In the genomic region with DNA sequence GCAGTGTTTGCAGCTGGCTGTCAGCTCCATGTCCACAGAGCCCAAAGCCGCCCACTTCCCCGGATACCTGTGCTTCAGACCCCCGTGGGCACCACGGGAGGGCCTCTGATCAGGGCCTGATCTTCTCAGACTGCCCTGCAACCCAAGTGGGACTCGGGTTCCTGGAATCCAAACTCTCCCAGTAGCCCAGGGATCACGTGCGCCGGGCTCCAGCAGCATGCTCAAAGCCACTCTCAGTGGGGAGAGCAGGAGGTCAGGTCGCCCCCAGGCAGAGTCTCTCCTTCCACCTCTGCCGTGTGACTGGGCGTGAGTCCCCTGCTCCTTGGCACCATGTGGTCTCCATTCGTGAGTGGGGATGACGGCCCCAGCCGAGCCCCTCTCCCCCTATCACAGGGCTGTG, we compare ENCODE assay signal across 20 cellular contexts. TPM values are rescaled to one million over a fixed set of nuclear protein-coding genes. Genes with fewer than 3 reads are reported as not detected.
A peak's percentile ranks its signal among the peaks of the same experiment; 100 is the strongest.
DNase-seq lines count a peak whose midpoint lies in the region; ATAC-seq lines count a peak whose summit lies in the region.
"Had no signal": no experiment of that assay in that cellular context is flagged by ENCODE, and none has a peak within 500 bp of the region (broad histone marks: within the 10 kb centered on the region; RNA-seq: fewer than 3 reads in every experiment).

No MANE protein-coding gene starts in this region.

- H3K4me1 Mint-ChIP-seq in central memory CD8-positive, alpha-beta T cell: no peaks in the 10 kb centered on the region
- H3K4me1 Mint-ChIP-seq: CD14-positive monocyte had no signal

- no peak overlapping the region for H2BK5ac ChIP-seq in neuronal stem cell (ENCODE audit: low read length)

- H3K4ac ChIP-seq in neuronal stem cell (ENCODE audit: low read length): no peak overlapping the region

- H3K27ac Mint-ChIP-seq in central memory CD8-positive, alpha-beta T cell (ENCODE audit: low read depth): peak overlapping the region; percentile 61
- H3K27ac Mint-ChIP-seq: CD14-positive monocyte; CD8-positive, alpha-beta T cell; GM23338 had no signal

- no peaks in the 10 kb centered on the region for H3K36me3 ChIP-seq in neuronal stem cell (replicated peaks in 1 of 2; ENCODE audit: control insufficient read depth in 2 of 2, insufficient read depth in 2 of 2, low read length in 2 of 2)

- H3K4me1 ChIP-seq in right cardiac atrium (ENCODE audit: control insufficient read depth, insufficient read depth, low read length) (no peaks in the 10 kb centered on the region), neuronal stem cell (ENCODE audit: control insufficient read depth in 2 of 2, insufficient read depth in 1 of 2, low read depth in 1 of 2, low read length in 2 of 2) (peaks cover 4 to 5% of the 10 kb centered on the region in 2 donors)

- peak overlapping the region; percentile 83 for H2AK5ac ChIP-seq in neuronal stem cell (ENCODE audit: low read depth, low read length)

- no peak overlapping the region for H3K27ac ChIP-seq in right cardiac atrium (ENCODE audit: low read length)
- no peak overlapping the region for H3K27ac ChIP-seq in neuronal stem cell (replicated peaks; ENCODE audit: low read length)
- H3K27ac ChIP-seq: BLaER1 had no signal

- no peak overlapping the region for H3K9ac ChIP-seq in neuronal stem cell (ENCODE audit: low read depth, low read length, poor library complexity)
- H3K9ac ChIP-seq: BLaER1 had no signal

- H3K18ac ChIP-seq in neuronal stem cell (ENCODE audit: low read length): peak overlapping the region; percentile 38

- no peaks in the 10 kb centered on the region for H3K27me3 ChIP-seq in right cardiac atrium (ENCODE audit: control insufficient read depth, insufficient read depth)
- no peaks in the 10 kb centered on the region for H3K27me3 ChIP-seq in neuronal stem cell (ENCODE audit: control insufficient read depth in 3 of 3, insufficient read depth in 3 of 3, low read depth in 1 of 3, low read length in 3 of 3)
- H3K27me3 ChIP-seq: BLaER1 had no signal

- H3K9me3 ChIP-seq in right cardiac atrium (ENCODE audit: control insufficient read depth, low read length) (no peaks in the 10 kb centered on the region), neuronal stem cell (replicated peaks in 1 of 2; ENCODE audit: control insufficient read depth in 2 of 2, insufficient read depth in 1 of 2, low read depth in 1 of 2, low read length in 2 of 2) (no peaks in the 10 kb centered on the region)

- no peak overlapping the region for H2BK12ac ChIP-seq in neuronal stem cell (ENCODE audit: low read length)

- no peak overlapping the region for H3K4me2 ChIP-seq in neuronal stem cell (ENCODE audit: insufficient read depth, low read length, poor library complexity, severe bottlenecking)
- H3K4me2 ChIP-seq: BLaER1, GM23338 had no signal

- H3K4me3 Mint-ChIP-seq in central memory CD8-positive, alpha-beta T cell: no peak overlapping the region
- H3K4me3 Mint-ChIP-seq: CD14-positive monocyte; CD8-positive, alpha-beta T cell; GM23338 had no signal

- DNase-seq in right cardiac atrium (peak in 2 of 3 donors; percentile 39), Right ventricle myocardium superior (no peak), neuronal stem cell (ENCODE audit: low spot score) (no peak), mucosa of gallbladder (ENCODE audit: low spot score) (no peak)
- DNase-seq in central memory CD8-positive, alpha-beta T cell (ENCODE audit: low spot score in 2 of 2): no peak
- DNase-seq: 8988T; Calu3; CD8-positive, alpha-beta T cell; DMS79 treated with DMSO at 0.1 percent for 48 hours; H7; IMR-90 had no signal

- no peak overlapping the region for H2AFZ ChIP-seq in neuronal stem cell (ENCODE audit: low read length)
- H2AFZ ChIP-seq: GM23338 had no signal

- H3K23ac ChIP-seq in neuronal stem cell (ENCODE audit: low read depth, low read length, poor library complexity): no peak overlapping the region

- peaks cover 4% of the 10 kb centered on the region for H3K36me3 Mint-ChIP-seq in central memory CD8-positive, alpha-beta T cell (ENCODE audit: insufficient read depth)
- H3K36me3 Mint-ChIP-seq: CD14-positive monocyte had no signal

- H4K8ac ChIP-seq in neuronal stem cell (ENCODE audit: low read depth, low read length): no peak overlapping the region

- H3K4me3 ChIP-seq in right cardiac atrium (ENCODE audit: low read length) (no peak overlapping the region), neuronal stem cell (ENCODE audit: low read length in 2 of 2) (no peak overlapping the region)
- H3K4me3 ChIP-seq: BLaER1, GM12878, GM23338 had no signal

- intact Hi-C loops in right cardiac atrium (cut with DNase I): no loop called here
- intact Hi-C loops in Right ventricle myocardium superior (cut with DNase I): no loop called here

- H2BK120ac ChIP-seq in neuronal stem cell (ENCODE audit: low read depth, low read length): no peak overlapping the region

- no peak overlapping the region for H3K14ac ChIP-seq in neuronal stem cell (ENCODE audit: low read length)

- H3K9me3 Mint-ChIP-seq in central memory CD8-positive, alpha-beta T cell: no peaks in the 10 kb centered on the region
- H3K9me3 Mint-ChIP-seq: CD8-positive, alpha-beta T cell; GM23338 had no signal

- ATAC-seq in right cardiac atrium (no peak), Right ventricle myocardium superior (ENCODE audit: poor library complexity) (no peak), GM21619 (IDR thresholded peaks at IDR 0.05; ENCODE audit: unreplicated experiment) (no peak), GM21390 (IDR thresholded peaks at IDR 0.05; ENCODE audit: unreplicated experiment) (no peak)
- no peak for ATAC-seq in central memory CD8-positive, alpha-beta T cell (replicated peaks; ENCODE audit: extremely low read depth, poor library complexity, severe bottlenecking)
- ATAC-seq: CD8-positive, alpha-beta T cell; GM12878; GM23338 had no signal

- no peak overlapping the region for H4K91ac ChIP-seq in neuronal stem cell (ENCODE audit: low read depth, low read length, poor library complexity)

- H2BK15ac ChIP-seq in neuronal stem cell (ENCODE audit: low read length): peak overlapping the region; percentile 49

- WGBS in right cardiac atrium: 85% methylated on average over 14 of the region's 14 CpGs
- WGBS in neuronal stem cell (ENCODE audit: extremely low coverage in 2 of 2, insufficient read length in 2 of 2, insufficient replicate concordance in 1 of 2), 2 donors: no CpG with 5 or more reads among the region's 14 CpGs

- no peaks in the 10 kb centered on the region for H3K27me3 Mint-ChIP-seq in central memory CD8-positive, alpha-beta T cell

- no peaks in the 10 kb centered on the region for H3K79me1 ChIP-seq in neuronal stem cell (ENCODE audit: low read depth, low read length)

RNA-seq across cellular contexts. Expression of gene DBH, which starts 33.2 kb away (rescaled TPM):
- under 1 TPM in 2 of 4 donors, not detected in 2; 0.09 to 0.14 TPM for total RNA-seq in right cardiac atrium
- polyA plus RNA-seq in right cardiac atrium: 0.05 TPM
- total RNA-seq in Right ventricle myocardium superior: not detected
- not detected for polyA plus RNA-seq in neuronal stem cell (2013, experiment 1 of 2)
- polyA plus RNA-seq in neuronal stem cell (2013, experiment 2 of 2): not detected
- total RNA-seq in mucosa of gallbladder: 0.06 TPM
- total RNA-seq: A673, Calu3, G401, GM12878, IMR-90 had no signal
- polyA plus RNA-seq: AG04450, CD14-positive monocyte, GM12878, IMR-90 had no signal

Comparison
In these comparisons a context has a peak if more than half of its experiments do, and no peak if none do; other contexts are left out.
1. DNase-seq: peak in right cardiac atrium (2 of 3); none in Right ventricle myocardium superior (single experiment), central memory CD8-positive, alpha-beta T cell (0 of 2), neuronal stem cell (single experiment) and mucosa of gallbladder (single experiment).